In the genomic region with DNA sequence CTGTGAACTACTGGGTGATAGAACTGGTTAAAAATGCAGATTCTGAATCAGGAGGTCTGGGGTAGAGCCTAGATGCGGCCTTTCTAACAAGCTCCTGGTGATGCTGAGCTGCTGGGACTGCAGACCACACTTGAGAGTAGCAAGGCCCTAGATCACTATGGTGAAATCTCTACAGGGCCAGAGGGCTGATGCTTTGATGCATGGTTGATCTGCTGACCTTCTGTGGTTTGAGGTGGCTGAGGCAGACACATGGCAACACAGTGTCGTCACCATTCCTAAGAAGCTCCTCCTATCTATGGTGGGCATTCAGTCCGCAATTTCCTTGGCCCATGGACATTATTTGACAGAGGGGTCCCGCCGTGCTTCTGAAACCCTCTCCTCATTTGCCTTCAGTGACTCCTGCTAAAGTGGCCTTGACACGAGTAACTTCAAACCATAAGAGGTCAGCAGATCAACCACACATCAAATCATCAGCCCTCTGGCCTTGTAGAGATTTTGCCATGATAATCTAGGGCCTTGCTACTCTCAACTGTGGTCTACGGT, we compare ENCODE assay signal across 1 cellular context.
TF ChIP-seq lines count a peak whose summit lies in the region.

No MANE protein-coding gene starts in this region.

TF ChIP-seq in HepG2, 621 proteins besides CTCF, POLR2A, EP300 and RAD21 (continued from another document):
- TF ChIP-seq ZNF75D (CRISPR knock-in tag; IDR thresholded peaks at IDR 0.05; ENCODE audit: borderline replicate concordance) (no peak), ZNF607 (CRISPR knock-in tag; IDR thresholded peaks at IDR 0.05; ENCODE audit: borderline replicate concordance) (no peak), SYNCRIP (IDR thresholded peaks at IDR 0.05; ENCODE audit: insufficient read depth, low read depth, low read length) (no peak), PCBP2 (optimal IDR thresholded peaks at IDR 0.05; ENCODE audit: low read depth, low read length, poor library complexity, severe bottlenecking) (no peak), MEIS1 (CRISPR knock-in tag; IDR thresholded peaks at IDR 0.05; ENCODE audit: borderline replicate concordance) (no peak), NCOA1 (CRISPR knock-in tag; IDR thresholded peaks at IDR 0.05) (no peak)
- TF ChIP-seq, protein P1, sequence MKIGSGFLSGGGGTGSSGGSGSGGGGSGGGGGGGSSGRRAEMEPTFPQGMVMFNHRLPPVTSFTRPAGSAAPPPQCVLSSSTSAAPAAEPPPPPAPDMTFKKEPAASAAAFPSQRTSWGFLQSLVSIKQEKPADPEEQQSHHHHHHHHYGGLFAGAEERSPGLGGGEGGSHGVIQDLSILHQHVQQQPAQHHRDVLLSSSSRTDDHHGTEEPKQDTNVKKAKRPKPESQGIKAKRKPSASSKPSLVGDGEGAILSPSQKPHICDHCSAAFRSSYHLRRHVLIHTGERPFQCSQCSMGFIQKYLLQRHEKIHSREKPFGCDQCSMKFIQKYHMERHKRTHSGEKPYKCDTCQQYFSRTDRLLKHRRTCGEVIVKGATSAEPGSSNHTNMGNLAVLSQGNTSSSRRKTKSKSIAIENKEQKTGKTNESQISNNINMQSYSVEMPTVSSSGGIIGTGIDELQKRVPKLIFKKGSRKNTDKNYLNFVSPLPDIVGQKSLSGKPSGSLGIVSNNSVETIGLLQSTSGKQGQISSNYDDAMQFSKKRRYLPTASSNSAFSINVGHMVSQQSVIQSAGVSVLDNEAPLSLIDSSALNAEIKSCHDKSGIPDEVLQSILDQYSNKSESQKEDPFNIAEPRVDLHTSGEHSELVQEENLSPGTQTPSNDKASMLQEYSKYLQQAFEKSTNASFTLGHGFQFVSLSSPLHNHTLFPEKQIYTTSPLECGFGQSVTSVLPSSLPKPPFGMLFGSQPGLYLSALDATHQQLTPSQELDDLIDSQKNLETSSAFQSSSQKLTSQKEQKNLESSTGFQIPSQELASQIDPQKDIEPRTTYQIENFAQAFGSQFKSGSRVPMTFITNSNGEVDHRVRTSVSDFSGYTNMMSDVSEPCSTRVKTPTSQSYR (CRISPR knock-in tag; IDR thresholded peaks at IDR 0.05; ENCODE audit: borderline replicate concordance): no peak
